8 cellular contexts compared by ENCODE assay signal in the genomic region with DNA sequence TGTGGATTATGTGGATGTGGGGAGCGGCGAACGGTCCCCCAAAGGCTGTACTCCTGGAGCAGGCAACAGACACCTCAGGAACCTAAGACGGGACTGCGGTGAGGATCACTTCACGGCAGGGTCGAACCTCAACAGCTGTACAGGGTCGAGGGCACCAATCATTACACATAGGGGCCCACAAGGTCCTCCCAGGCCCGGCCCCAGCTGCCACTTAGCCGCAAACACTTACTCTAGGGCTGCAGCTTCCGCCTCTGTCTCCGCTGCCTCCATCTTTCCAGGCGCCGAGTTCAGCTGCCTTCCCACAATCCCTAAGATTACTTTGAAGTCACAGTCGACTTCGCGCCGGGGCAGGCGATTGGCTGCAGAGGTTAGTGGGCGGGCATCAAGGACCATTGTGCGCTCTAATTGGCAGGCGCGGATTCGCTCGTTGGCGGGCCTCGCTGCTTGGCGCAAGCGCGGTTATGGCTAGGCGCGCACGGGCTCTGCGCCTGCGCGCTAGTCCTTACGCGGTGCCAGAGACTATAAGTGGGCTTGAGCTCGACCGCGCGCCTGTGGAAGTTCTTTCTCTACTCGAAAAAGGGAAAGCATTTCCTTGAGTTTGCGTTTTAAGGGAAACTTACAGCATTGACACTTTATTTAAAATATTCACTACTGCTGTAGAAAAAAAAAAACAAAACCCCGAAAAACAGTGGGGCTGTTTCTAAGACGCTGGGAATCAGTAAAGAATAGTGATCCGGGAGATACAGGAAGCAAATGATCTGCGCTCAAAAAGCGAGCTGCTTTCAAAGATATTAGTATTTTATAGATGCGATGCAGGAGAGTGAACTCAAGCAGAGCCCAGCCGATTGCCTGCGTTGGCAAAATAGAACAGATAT. TPM values are rescaled to one million over a fixed set of nuclear protein-coding genes. Genes with fewer than 3 reads are reported as not detected.
DNase-seq lines count a peak whose midpoint lies in the region; ATAC-seq, FAIRE-seq and TF ChIP-seq lines count a peak whose summit lies in the region.

A gene with protein sequence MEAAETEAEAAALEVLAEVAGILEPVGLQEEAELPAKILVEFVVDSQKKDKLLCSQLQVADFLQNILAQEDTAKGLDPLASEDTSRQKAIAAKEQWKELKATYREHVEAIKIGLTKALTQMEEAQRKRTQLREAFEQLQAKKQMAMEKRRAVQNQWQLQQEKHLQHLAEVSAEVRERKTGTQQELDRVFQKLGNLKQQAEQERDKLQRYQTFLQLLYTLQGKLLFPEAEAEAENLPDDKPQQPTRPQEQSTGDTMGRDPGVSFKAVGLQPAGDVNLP (minus strand): TSS at position 293 of the 875 bp plus-strand sequence. CDS start 23 bp downstream, at position 270.

- H3K27ac ChIP-seq in pancreas = peak within 1 kb of the TSS in 2 of 4 donors; percentile 5 to 9
- H3K27ac ChIP-seq in tibial nerve = peak within 1 kb of the TSS in 3 of 4 donors; percentile 50 to 64 (median 53)

- no peak for TF ChIP-seq CTCF in GM12875 (IDR thresholded peaks at IDR 0.05; ENCODE audit: borderline replicate concordance, insufficient read depth, low read depth, low read length)
- no peak for TF ChIP-seq CTCF in pancreas (IDR thresholded peaks at IDR 0.05)
- TF ChIP-seq CTCF in tibial nerve (IDR thresholded peaks at IDR 0.05) = no peak

- 0 to 1% methylated on average over 52 of the region's 52 CpGs for WGBS in pancreas, 2 donors
- 0% methylated on average over 52 of the region's 52 CpGs for WGBS in tibial nerve, 2 donors

- TF ChIP-seq POLR2A in tibial nerve (IDR thresholded peaks at IDR 0.05) = peak in 1 of 2 donors; percentile 19

- H3K27me3 ChIP-seq in pancreas = no peaks in the 10 kb centered on the region
- no peaks in the 10 kb centered on the region for H3K27me3 ChIP-seq in tibial nerve

- peaks cover 35% of the 10 kb centered on the region for H3K4me1 Mint-ChIP-seq in activated naive CD8-positive, alpha-beta T cell treated with anti-CD3 and anti-CD28 coated beads, Interleukin-2, amount 10 ng/mL, durations not matched to agents 7 days and 5 days

- H3K36me3 Mint-ChIP-seq in activated naive CD8-positive, alpha-beta T cell treated with anti-CD3 and anti-CD28 coated beads, Interleukin-2, amount 10 ng/mL, durations not matched to agents 7 days and 5 days = peaks cover 34% of the 10 kb centered on the region

- no peaks in the 10 kb centered on the region for H3K9me3 ChIP-seq in pancreas
- no peaks in the 10 kb centered on the region for H3K9me3 ChIP-seq in tibial nerve

- POLR2A ChIA-PET in activated naive CD8-positive, alpha-beta T cell treated with anti-CD3 and anti-CD28 coated beads, Interleukin-2, amount 10 ng/mL, durations not matched to agents 7 days and 5 days (lab: Charles Lee) = interaction anchor here (0.9 kb wide), 1 partner anchor 9 kb away, joined by 3 read pairs; no protein-coding TSS in a partner anchor

- intact Hi-C loops in Right ventricle myocardium superior (cut with DNase I) (no loop called here), pancreas (cut with DNase I) (no loop called here)

- peak; percentile 95 for FAIRE-seq in pancreas (lab: Jason Lieb, UNC)

- TF ChIP-seq EP300 in tibial nerve (IDR thresholded peaks at IDR 0.05) = peak in 1 of 2 donors; percentile 61

- peak; percentile 99 for ATAC-seq in HG02763 (IDR thresholded peaks at IDR 0.05; ENCODE audit: unreplicated experiment)
- peak; percentile 99 for ATAC-seq in activated naive CD8-positive, alpha-beta T cell treated with anti-CD3 and anti-CD28 coated beads, Interleukin-2, amount 10 ng/mL, durations not matched to agents 7 days and 5 days (ENCODE audit: low read depth)
- ATAC-seq in Right ventricle myocardium superior (ENCODE audit: poor library complexity) = peak; percentile 100
- peak; percentile 99 to 100 (median 100) for ATAC-seq in pancreas

- peak within 1 kb of the TSS; percentile 83 for H3K4me3 ChIP-seq in GM12875 (ENCODE audit: low read depth, low read length)
- peak within 1 kb of the TSS; percentile 37 to 73 (median 64) for H3K4me3 ChIP-seq in pancreas
- H3K4me3 ChIP-seq in tibial nerve = peak within 1 kb of the TSS; percentile 32 to 66 (median 50)

- H3K36me3 ChIP-seq in pancreas (no peaks in the 10 kb centered on the region), tibial nerve (peaks cover 0 to 8% (median 0%) of the 10 kb centered on the region in 3 donors)

- H3K27me3 Mint-ChIP-seq in activated naive CD8-positive, alpha-beta T cell treated with anti-CD3 and anti-CD28 coated beads, Interleukin-2, amount 10 ng/mL, durations not matched to agents 7 days and 5 days = no peaks in the 10 kb centered on the region

- DNase-seq in NCI-H1417 (lab: John Stamatoyannopoulos, UW) = peak; percentile 88 to 96 (median 92)
- peak; percentile 79 to 93 for DNase-seq in SW 1271 (lab: John Stamatoyannopoulos, UW)
- DNase-seq in activated naive CD8-positive, alpha-beta T cell treated with anti-CD3 and anti-CD28 coated beads, Interleukin-2, amount 10 ng/mL, durations not matched to agents 7 days and 5 days = peak; percentile 93
- DNase-seq in Right ventricle myocardium superior = peak; percentile 97
- DNase-seq in pancreas = peak; percentile 93 to 98 (median 96)
- DNase-seq in tibial nerve (ENCODE audit: low spot score in 2 of 2) = peak; percentile 85 to 91

- peak within 1 kb of the TSS; percentile 86 for H3K27ac Mint-ChIP-seq in activated naive CD8-positive, alpha-beta T cell treated with anti-CD3 and anti-CD28 coated beads, Interleukin-2, amount 10 ng/mL, durations not matched to agents 7 days and 5 days

- peaks cover 0 to 3% (median 0%) of the 10 kb centered on the region in 3 donors for H3K4me1 ChIP-seq in pancreas
- H3K4me1 ChIP-seq in tibial nerve = peaks cover 0 to 14% (median 3%) of the 10 kb centered on the region in 4 donors

- H3K9me3 Mint-ChIP-seq in activated naive CD8-positive, alpha-beta T cell treated with anti-CD3 and anti-CD28 coated beads, Interleukin-2, amount 10 ng/mL, durations not matched to agents 7 days and 5 days = no peaks in the 10 kb centered on the region

- H3K4me3 Mint-ChIP-seq in activated naive CD8-positive, alpha-beta T cell treated with anti-CD3 and anti-CD28 coated beads, Interleukin-2, amount 10 ng/mL, durations not matched to agents 7 days and 5 days = peak within 1 kb of the TSS; percentile 97

RNA-seq across cellular contexts. Expression of the gene that starts here (rescaled TPM):
- total RNA-seq in activated naive CD8-positive, alpha-beta T cell treated with anti-CD3 and anti-CD28 coated beads, Interleukin-2, amount 10 ng/mL, durations not matched to agents 7 days and 5 days = 10 to 100 TPM; 65.0 to 67.1 TPM
- 2.0 TPM for total RNA-seq in Right ventricle myocardium superior
- 1 to 10 TPM; 1.1 to 3.0 (median 2.1) TPM for total RNA-seq in pancreas
- 1 to 10 TPM; 3.1 to 4.3 TPM for polyA plus RNA-seq in pancreas
- 1 to 10 TPM in 2 of 4 donors, under 1 TPM in 1, not detected in 1; 0.63 to 3.9 (median 2.4) TPM for total RNA-seq in tibial nerve

Comparison
In these comparisons a context has a peak if more than half of its experiments do, and no peak if none do; other contexts are left out.
1. RNA of the gene that starts here (total RNA-seq): 65.0 to 67.1 TPM in activated naive CD8-positive, alpha-beta T cell treated with anti-CD3 and anti-CD28 coated beads, Interleukin-2, amount 10 ng/mL, durations not matched to agents 7 days and 5 days; 1.1 to 3.0 TPM in pancreas, 0.63 to 3.9 TPM in tibial nerve and 2.0 TPM in Right ventricle myocardium superior (single experiment); every median in the first group is over 10 times any median in the second.
2. Peak in every context shown above with its lines, with median percentiles within 50 percentile points of each other: H3K4me3 ChIP-seq, ATAC-seq and DNase-seq.